ENCODE assay signal across 8 cellular contexts in genomic region chr11:118895093-118896039, GRCh38. TPM values are rescaled to one million over a fixed set of nuclear protein-coding genes. Genes with fewer than 3 reads are reported as not detected.
DNase-seq lines count a peak whose midpoint lies in the region; ATAC-seq and TF ChIP-seq lines count a peak whose summit lies in the region.

No MANE protein-coding gene starts in this region.

- DNase-seq in activated naive CD4-positive, alpha-beta T cell treated with anti-CD3 and anti-CD28 coated beads for 36 hours = peak; percentile 95
- DNase-seq in stimulated activated CD4-positive, alpha-beta T cell treated with anti-CD3 and anti-CD28 coated beads, Interleukin-15, amount 100 ng/mL, for 48 hours (ENCODE audit: low read depth in 2 of 2) = peak; percentile 51 to 64
- DNase-seq in inferior parietal cortex (ENCODE audit: extremely low spot score) = no peak
- no peak for DNase-seq in foreskin keratinocyte
- DNase-seq in SW 1271 (lab: John Stamatoyannopoulos, UW) = no peak
- DNase-seq in left cardiac atrium = no peak

- no peaks in the 10 kb centered on the region for H3F3A ChIP-seq in OCI-LY1 (ENCODE audit: insufficient read depth, low read length)

- H3K9me2 ChIP-seq in OCI-LY1 (ENCODE audit: low read depth, low read length) = no peaks in the 10 kb centered on the region

- no peak for TF ChIP-seq CTCF in OCI-LY1 (IDR thresholded peaks at IDR 0.05; ENCODE audit: low read length)
- no peak for TF ChIP-seq CTCF in foreskin keratinocyte (conservative IDR thresholded peaks at IDR 0.05)

- H3K9me3 Mint-ChIP-seq in activated naive CD4-positive, alpha-beta T cell treated with anti-CD3 and anti-CD28 coated beads for 36 hours = no peaks in the 10 kb centered on the region

- peak overlapping the region; percentile 37 for H3K4me3 ChIP-seq in OCI-LY1 (ENCODE audit: low read depth, low read length, poor library complexity, severe bottlenecking)

- H3K4me1 ChIP-seq in OCI-LY1 (ENCODE audit: insufficient read depth, low read length, severe bottlenecking) (peaks cover 91% of the 10 kb centered on the region), foreskin keratinocyte (no peaks in the 10 kb centered on the region)

- H3K27me3 ChIP-seq in OCI-LY1 (ENCODE audit: insufficient read depth, low read length) = no peaks in the 10 kb centered on the region
- no peaks in the 10 kb centered on the region for H3K27me3 ChIP-seq in foreskin keratinocyte

- no peak overlapping the region for H2AFZ ChIP-seq in OCI-LY1 (ENCODE audit: low read length)

- H3K4me3 Mint-ChIP-seq in activated naive CD4-positive, alpha-beta T cell treated with anti-CD3 and anti-CD28 coated beads for 36 hours = peak overlapping the region; percentile 72

- H3K36me3 ChIP-seq in OCI-LY1 (ENCODE audit: insufficient read depth, low read length) = peaks cover 55% of the 10 kb centered on the region

- intact Hi-C loops in activated naive CD4-positive, alpha-beta T cell treated with anti-CD3 and anti-CD28 coated beads for 36 hours (cut with micrococcal nuclease) = loop anchor here (1.0 kb wide), 3 partner anchors 25 to 205 kb away; partner anchors contain the start of gene DDX6
- intact Hi-C loops in left cardiac atrium (cut with DNase I) = no loop called here

- no peaks in the 10 kb centered on the region for H3K9me3 ChIP-seq in OCI-LY1 (ENCODE audit: low read length)

- no peaks in the 10 kb centered on the region for H4K20me1 ChIP-seq in OCI-LY1 (ENCODE audit: insufficient read depth, low read length)

- H3K27ac ChIP-seq in OCI-LY1 (ENCODE audit: low read depth, low read length, poor library complexity, severe bottlenecking) = peak overlapping the region; percentile 96
- no peak overlapping the region for H3K27ac ChIP-seq in foreskin keratinocyte

- H3K27me3 Mint-ChIP-seq in activated naive CD4-positive, alpha-beta T cell treated with anti-CD3 and anti-CD28 coated beads for 36 hours (ENCODE audit: low read depth) = no peaks in the 10 kb centered on the region

- H3K4me2 ChIP-seq in OCI-LY1 (ENCODE audit: low read length) = peak overlapping the region; percentile 78

- peaks cover 78% of the 10 kb centered on the region for H3K4me1 Mint-ChIP-seq in activated naive CD4-positive, alpha-beta T cell treated with anti-CD3 and anti-CD28 coated beads for 36 hours (ENCODE audit: low read depth)

- H3K79me2 ChIP-seq in OCI-LY1 (ENCODE audit: insufficient read depth, low read length) = no peaks in the 10 kb centered on the region; the same call in 1 of the 2 replicates

- peak overlapping the region; percentile 56; the same call in 1 of the 2 replicates for H3K9ac ChIP-seq in OCI-LY1 (ENCODE audit: low read length)

- peaks cover 33% of the 10 kb centered on the region for H3K36me3 Mint-ChIP-seq in activated naive CD4-positive, alpha-beta T cell treated with anti-CD3 and anti-CD28 coated beads for 36 hours (ENCODE audit: low read depth)

- H3K27ac Mint-ChIP-seq in activated naive CD4-positive, alpha-beta T cell treated with anti-CD3 and anti-CD28 coated beads for 36 hours = peak overlapping the region; percentile 97

- CTCF ChIA-PET in activated naive CD4-positive, alpha-beta T cell treated with anti-CD3 and anti-CD28 coated beads for 36 hours (lab: Charles Lee) = interaction anchor here (0.6 to 2.7 kb wide), 27 partner anchors 9 to 236 kb away, joined by 3 to 32 read pairs (median 4); partner anchors contain the start of genes CXCR5 and DDX6

- ATAC-seq in GM19324 (IDR thresholded peaks at IDR 0.05; ENCODE audit: low FRiP score, unreplicated experiment) (peak; percentile 38), foreskin keratinocyte (no peak), left cardiac atrium (no peak)

RNA-seq across cellular contexts. Expression of gene CXCR5, which starts 11.7 kb away (rescaled TPM):
- total RNA-seq in activated naive CD4-positive, alpha-beta T cell treated with anti-CD3 and anti-CD28 coated beads for 36 hours = 10 to 100 TPM; 25.6 to 26.1 TPM
- not detected in 2 replicates for total RNA-seq in foreskin keratinocyte
- polyA plus RNA-seq in foreskin keratinocyte = 0.01 TPM in 1 of 2 replicates, not detected in the other
- total RNA-seq in left cardiac atrium = not detected

RNA-seq across cellular contexts. Expression of gene BCL9L, which starts 30.4 kb away (rescaled TPM):
- total RNA-seq in activated naive CD4-positive, alpha-beta T cell treated with anti-CD3 and anti-CD28 coated beads for 36 hours = 10 to 100 TPM; 33.3 to 36.1 TPM
- 54.6 and 61.4 TPM in 2 replicates for total RNA-seq in foreskin keratinocyte
- 22.1 and 22.9 TPM in 2 replicates for polyA plus RNA-seq in foreskin keratinocyte
- total RNA-seq in left cardiac atrium = 10 to 100 TPM; 39.8 to 41.3 TPM

Comparison
In these comparisons a context has a peak if more than half of its experiments do, and no peak if none do; other contexts are left out.
1. DNase-seq: peak in activated naive CD4-positive, alpha-beta T cell treated with anti-CD3 and anti-CD28 coated beads for 36 hours (single experiment) and stimulated activated CD4-positive, alpha-beta T cell treated with anti-CD3 and anti-CD28 coated beads, Interleukin-15, amount 100 ng/mL, for 48 hours (2 of 2); none in inferior parietal cortex (single experiment), foreskin keratinocyte (0 of 2), SW 1271 (0 of 2) and left cardiac atrium (single experiment).
2. RNA of gene CXCR5, which starts 11.7 kb away (total RNA-seq): 25.6 to 26.1 TPM in activated naive CD4-positive, alpha-beta T cell treated with anti-CD3 and anti-CD28 coated beads for 36 hours; not detected in left cardiac atrium and not detected in foreskin keratinocyte; every median in the first group is over 10 times any median in the second.